ENCODE assay signal across 14 cellular contexts in genomic region chr20:642013-642397, GRCh38. TPM values are rescaled to one million over a fixed set of nuclear protein-coding genes. Genes with fewer than 3 reads are reported as not detected.
"Had no signal": no experiment of that assay in that cellular context is flagged by ENCODE, and none has a peak within 500 bp of the region (broad histone marks: within the 10 kb centered on the region; RNA-seq: fewer than 3 reads in every experiment).

No MANE protein-coding gene starts in this region.

RNA-seq across cellular contexts. Expression of gene TCF15, which starts 31.9 kb away (rescaled TPM):
- total RNA-seq: activated CD8-positive, alpha-beta memory T cell treated with anti-CD3 and anti-CD28 coated beads for 36 hours; activated T-cell treated with anti-CD3 and anti-CD28 coated beads, Interleukin-2, amount 50 U/mL, for 72 hours; activated T-helper 17 cell treated with anti-CD3 and anti-CD28 coated beads, Interleukin-2, amount 50 U/mL, for 72 hours; body of pancreas; LHCN-M2; NCI-H460; SJCRH30; T-helper 1 cell treated with Interleukin-12 subunit alpha and Interleukin-12 subunit beta and Interleukin-4 antibody, amounts not matched to agents 30 ng/mL and 1 ng/mL, for 36 hours; T-helper 2 cell treated with Interferon-gamma antibody and Interleukin-4, amounts not matched to agents 100 ng/mL and 5 ng/mL, for 36 hours had no signal
- polyA plus RNA-seq: aorta had no signal

RNA-seq across cellular contexts. Expression of gene SCRT2, which starts 33.6 kb away (rescaled TPM):
- total RNA-seq: activated CD4-positive, alpha-beta T cell treated with anti-CD3 and anti-CD28 coated beads, Interleukin-2, amount 10 ng/mL, durations not matched to agents 24 days and 14 days; activated CD8-positive, alpha-beta memory T cell treated with anti-CD3 and anti-CD28 coated beads for 36 hours; activated CD8-positive, alpha-beta T cell treated with anti-CD3 and anti-CD28 coated beads for 36 hours; activated naive CD8-positive, alpha-beta T cell treated with anti-CD3 and anti-CD28 coated beads for 36 hours; activated T-cell treated with anti-CD3 and anti-CD28 coated beads, Interleukin-2, amount 50 U/mL, for 72 hours; activated T-helper 17 cell treated with anti-CD3 and anti-CD28 coated beads, Interleukin-2, amount 50 U/mL, for 72 hours; aorta; LHCN-M2; NCI-H460; RPMI7951; SJCRH30; T-helper 1 cell treated with Interleukin-12 subunit alpha and Interleukin-12 subunit beta and Interleukin-4 antibody, amounts not matched to agents 30 ng/mL and 1 ng/mL, for 36 hours; T-helper 2 cell treated with Interferon-gamma antibody and Interleukin-4, amounts not matched to agents 100 ng/mL and 5 ng/mL, for 36 hours had no signal
- polyA plus RNA-seq: aorta had no signal
